8 cellular contexts compared by ENCODE assay signal in the genomic region with DNA sequence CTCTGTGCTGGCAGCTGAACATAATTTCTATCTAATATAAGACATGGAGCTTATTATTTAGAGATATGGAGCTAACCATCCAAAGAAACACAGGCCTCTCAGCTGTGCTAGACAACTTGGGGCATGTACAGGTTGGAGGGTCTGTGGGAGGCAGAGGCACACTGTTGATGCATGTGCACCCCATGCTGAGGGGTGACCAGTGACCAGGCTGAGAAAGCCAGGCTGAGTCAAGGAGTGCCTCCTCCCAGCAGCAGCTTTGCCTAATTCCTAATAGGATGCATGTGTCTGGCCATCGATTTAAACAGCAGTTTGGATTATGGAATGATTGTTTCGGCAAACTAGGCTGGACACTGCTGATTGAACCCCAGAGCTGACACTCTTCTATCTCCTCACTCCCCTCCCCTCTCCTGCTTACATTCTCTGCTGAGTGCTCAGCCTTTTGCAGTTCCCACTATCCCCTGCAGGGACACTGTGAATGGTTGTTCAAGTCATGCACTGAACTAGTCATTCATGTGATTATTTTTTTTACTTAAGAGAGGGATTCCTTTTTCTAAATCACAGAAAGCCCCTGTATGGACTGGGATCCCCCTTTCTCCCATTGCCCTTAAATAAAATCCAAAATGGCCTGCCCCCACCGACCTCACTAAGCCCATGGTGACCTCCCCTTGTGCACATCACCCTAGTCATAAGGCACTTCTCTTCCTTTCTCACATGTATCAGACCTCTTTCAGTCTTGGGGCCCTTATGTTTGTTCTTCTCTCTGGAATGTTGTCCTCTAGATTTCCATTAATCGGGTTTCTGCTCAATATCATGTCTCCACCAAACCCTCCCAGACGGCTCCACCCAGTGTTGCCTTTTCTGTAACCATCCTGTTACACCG.
DNase-seq lines count a peak whose midpoint lies in the region; ATAC-seq and TF ChIP-seq lines count a peak whose summit lies in the region.

No MANE protein-coding gene starts in this region.

- peaks cover 10% of the 10 kb centered on the region for H3K27me3 Mint-ChIP-seq in activated naive CD4-positive, alpha-beta T cell treated with anti-CD3 and anti-CD28 coated beads, Interleukin-2, amount 10 ng/mL, durations not matched to agents 7 days and 5 days

- no peak overlapping the region for H3K4me3 ChIP-seq in upper lobe of right lung

- H3K4me3 Mint-ChIP-seq in activated naive CD4-positive, alpha-beta T cell treated with anti-CD3 and anti-CD28 coated beads, Interleukin-2, amount 10 ng/mL, durations not matched to agents 7 days and 5 days = no peak overlapping the region

- intact Hi-C loops in upper lobe of right lung (cut with DNase I) = no loop called here

- no peaks in the 10 kb centered on the region for H3K36me3 Mint-ChIP-seq in activated naive CD4-positive, alpha-beta T cell treated with anti-CD3 and anti-CD28 coated beads, Interleukin-2, amount 10 ng/mL, durations not matched to agents 7 days and 5 days

- no peaks in the 10 kb centered on the region for H3K4me1 Mint-ChIP-seq in activated naive CD4-positive, alpha-beta T cell treated with anti-CD3 and anti-CD28 coated beads, Interleukin-2, amount 10 ng/mL, durations not matched to agents 7 days and 5 days

- H3K27ac Mint-ChIP-seq in activated naive CD4-positive, alpha-beta T cell treated with anti-CD3 and anti-CD28 coated beads, Interleukin-2, amount 10 ng/mL, durations not matched to agents 7 days and 5 days = no peak overlapping the region

- H3K27ac ChIP-seq in upper lobe of right lung = no peak overlapping the region

- peak; percentile 2 for DNase-seq in NCI-H2227 (lab: John Stamatoyannopoulos, UW; ENCODE audit: unreplicated experiment)
- no peak for DNase-seq in NCI-H2227 treated with DMSO at 0.1 percent for 48 hours (lab: John Stamatoyannopoulos, UW)
- peak; percentile 42 for DNase-seq in activated naive CD4-positive, alpha-beta T cell treated with anti-CD3 and anti-CD28 coated beads, Interleukin-2, amount 10 ng/mL, durations not matched to agents 7 days and 5 days
- DNase-seq in iPS-NIHi11 (ENCODE audit: low spot score) = peak; percentile 72
- no peak for DNase-seq in upper lobe of right lung
- DNase-seq in NCI-H1105 (lab: John Stamatoyannopoulos, UW) = no peak
- no peak for DNase-seq in NCI-H1694 (lab: John Stamatoyannopoulos, UW)

- CTCF ChIA-PET in activated naive CD4-positive, alpha-beta T cell treated with anti-CD3 and anti-CD28 coated beads, Interleukin-2, amount 10 ng/mL, durations not matched to agents 7 days and 5 days (lab: Charles Lee) = interaction anchor here (0.6 kb wide), 1 partner anchor 68 kb away, joined by 3 read pairs; no protein-coding TSS in a partner anchor

- H3K36me3 ChIP-seq in upper lobe of right lung = no peaks in the 10 kb centered on the region

- no peaks in the 10 kb centered on the region for H3K9me3 Mint-ChIP-seq in activated naive CD4-positive, alpha-beta T cell treated with anti-CD3 and anti-CD28 coated beads, Interleukin-2, amount 10 ng/mL, durations not matched to agents 7 days and 5 days

- no peaks in the 10 kb centered on the region for H3K27me3 ChIP-seq in upper lobe of right lung

- no peaks in the 10 kb centered on the region for H3K9me3 ChIP-seq in upper lobe of right lung

- peak; percentile 42 for TF ChIP-seq CTCF in upper lobe of right lung (IDR thresholded peaks at IDR 0.05)

- ATAC-seq in HG02678 (IDR thresholded peaks at IDR 0.05; ENCODE audit: unreplicated experiment) = peak; percentile 65
- ATAC-seq in upper lobe of right lung = peak; percentile 35

- H3K4me1 ChIP-seq in upper lobe of right lung = no peaks in the 10 kb centered on the region

Comparison
In these comparisons a context has a peak if more than half of its experiments do, and no peak if none do; other contexts are left out.
1. DNase-seq: peak in NCI-H2227 (single experiment), activated naive CD4-positive, alpha-beta T cell treated with anti-CD3 and anti-CD28 coated beads, Interleukin-2, amount 10 ng/mL, durations not matched to agents 7 days and 5 days (single experiment) and iPS-NIHi11 (single experiment); none in NCI-H2227 treated with DMSO at 0.1 percent for 48 hours (single experiment), upper lobe of right lung (single experiment), NCI-H1105 (single experiment) and NCI-H1694 (single experiment).